2 cellular contexts compared by ENCODE assay signal in genomic region chr4:175622887-175623286, GRCh38.
TF ChIP-seq lines count a peak whose summit lies in the region.

No MANE protein-coding gene starts in this region.

TF ChIP-seq in HCT116, 20 proteins besides CTCF, POLR2A, EP300 and RAD21 (continued from another document):
- TF ChIP-seq REST (IDR thresholded peaks at IDR 0.05; ENCODE audit: low read depth) (no peak), SIN3A (IDR thresholded peaks at IDR 0.05; ENCODE audit: low read depth) (no peak), CBX3 (IDR thresholded peaks at IDR 0.05; ENCODE audit: low read depth) (no peak), CEBPB (IDR thresholded peaks at IDR 0.05; ENCODE audit: low read depth) (no peak), EZH2phosphoT487 (IDR thresholded peaks at IDR 0.05; ENCODE audit: borderline replicate concordance) (no peak), FOSL1 (IDR thresholded peaks at IDR 0.05; ENCODE audit: low read depth) (no peak)
- TF ChIP-seq, protein P1, sequence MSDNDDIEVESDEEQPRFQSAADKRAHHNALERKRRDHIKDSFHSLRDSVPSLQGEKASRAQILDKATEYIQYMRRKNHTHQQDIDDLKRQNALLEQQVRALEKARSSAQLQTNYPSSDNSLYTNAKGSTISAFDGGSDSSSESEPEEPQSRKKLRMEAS (IDR thresholded peaks at IDR 0.05), result no peak
- TF ChIP-seq, protein P2, sequence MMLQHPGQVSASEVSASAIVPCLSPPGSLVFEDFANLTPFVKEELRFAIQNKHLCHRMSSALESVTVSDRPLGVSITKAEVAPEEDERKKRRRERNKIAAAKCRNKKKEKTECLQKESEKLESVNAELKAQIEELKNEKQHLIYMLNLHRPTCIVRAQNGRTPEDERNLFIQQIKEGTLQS (IDR thresholded peaks at IDR 0.05), result no peak

TF ChIP-seq in WTC11, 78 proteins besides CTCF, POLR2A, EP300 and RAD21 (continued from another document):
- TF ChIP-seq USF2 (CRISPR knock-in tag; IDR thresholded peaks at IDR 0.05) (no peak), MXD4 (CRISPR knock-in tag; IDR thresholded peaks at IDR 0.05; ENCODE audit: borderline replicate concordance) (no peak), TCF7 (CRISPR knock-in tag; IDR thresholded peaks at IDR 0.05; ENCODE audit: low read depth) (no peak), ZNF263 (CRISPR knock-in tag; IDR thresholded peaks at IDR 0.05; ENCODE audit: low read depth) (no peak), EMX1 (CRISPR knock-in tag; IDR thresholded peaks at IDR 0.05) (no peak), NFE2L1 (CRISPR knock-in tag; IDR thresholded peaks at IDR 0.05) (no peak), NFATC4 (CRISPR knock-in tag; IDR thresholded peaks at IDR 0.05) (no peak), JUN (CRISPR knock-in tag; IDR thresholded peaks at IDR 0.05) (no peak), MYBL2 (CRISPR knock-in tag; IDR thresholded peaks at IDR 0.05) (no peak), ZNF121 (CRISPR knock-in tag; IDR thresholded peaks at IDR 0.05) (no peak), ZNF416 (CRISPR knock-in tag; IDR thresholded peaks at IDR 0.05) (no peak)
- TF ChIP-seq, protein P3, sequence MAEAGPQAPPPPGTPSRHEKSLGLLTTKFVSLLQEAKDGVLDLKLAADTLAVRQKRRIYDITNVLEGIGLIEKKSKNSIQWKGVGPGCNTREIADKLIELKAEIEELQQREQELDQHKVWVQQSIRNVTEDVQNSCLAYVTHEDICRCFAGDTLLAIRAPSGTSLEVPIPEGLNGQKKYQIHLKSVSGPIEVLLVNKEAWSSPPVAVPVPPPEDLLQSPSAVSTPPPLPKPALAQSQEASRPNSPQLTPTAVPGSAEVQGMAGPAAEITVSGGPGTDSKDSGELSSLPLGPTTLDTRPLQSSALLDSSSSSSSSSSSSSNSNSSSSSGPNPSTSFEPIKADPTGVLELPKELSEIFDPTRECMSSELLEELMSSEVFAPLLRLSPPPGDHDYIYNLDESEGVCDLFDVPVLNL (CRISPR knock-in tag; IDR thresholded peaks at IDR 0.05; ENCODE audit: borderline replicate concordance, low read depth), result no peak
- TF ChIP-seq, protein P4, sequence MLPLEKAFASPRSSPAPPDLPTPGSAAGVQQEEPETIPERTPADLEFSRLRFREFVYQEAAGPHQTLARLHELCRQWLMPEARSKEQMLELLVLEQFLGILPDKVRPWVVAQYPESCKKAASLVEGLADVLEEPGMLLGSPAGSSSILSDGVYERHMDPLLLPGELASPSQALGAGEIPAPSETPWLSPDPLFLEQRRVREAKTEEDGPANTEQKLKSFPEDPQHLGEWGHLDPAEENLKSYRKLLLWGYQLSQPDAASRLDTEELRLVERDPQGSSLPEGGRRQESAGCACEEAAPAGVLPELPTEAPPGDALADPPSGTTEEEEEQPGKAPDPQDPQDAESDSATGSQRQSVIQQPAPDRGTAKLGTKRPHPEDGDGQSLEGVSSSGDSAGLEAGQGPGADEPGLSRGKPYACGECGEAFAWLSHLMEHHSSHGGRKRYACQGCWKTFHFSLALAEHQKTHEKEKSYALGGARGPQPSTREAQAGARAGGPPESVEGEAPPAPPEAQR (CRISPR knock-in tag; IDR thresholded peaks at IDR 0.05), result no peak
TF ChIP-seq in WTC11: peak in this region for 0.
